1 cellular context compared by ENCODE assay signal in the genomic region with DNA sequence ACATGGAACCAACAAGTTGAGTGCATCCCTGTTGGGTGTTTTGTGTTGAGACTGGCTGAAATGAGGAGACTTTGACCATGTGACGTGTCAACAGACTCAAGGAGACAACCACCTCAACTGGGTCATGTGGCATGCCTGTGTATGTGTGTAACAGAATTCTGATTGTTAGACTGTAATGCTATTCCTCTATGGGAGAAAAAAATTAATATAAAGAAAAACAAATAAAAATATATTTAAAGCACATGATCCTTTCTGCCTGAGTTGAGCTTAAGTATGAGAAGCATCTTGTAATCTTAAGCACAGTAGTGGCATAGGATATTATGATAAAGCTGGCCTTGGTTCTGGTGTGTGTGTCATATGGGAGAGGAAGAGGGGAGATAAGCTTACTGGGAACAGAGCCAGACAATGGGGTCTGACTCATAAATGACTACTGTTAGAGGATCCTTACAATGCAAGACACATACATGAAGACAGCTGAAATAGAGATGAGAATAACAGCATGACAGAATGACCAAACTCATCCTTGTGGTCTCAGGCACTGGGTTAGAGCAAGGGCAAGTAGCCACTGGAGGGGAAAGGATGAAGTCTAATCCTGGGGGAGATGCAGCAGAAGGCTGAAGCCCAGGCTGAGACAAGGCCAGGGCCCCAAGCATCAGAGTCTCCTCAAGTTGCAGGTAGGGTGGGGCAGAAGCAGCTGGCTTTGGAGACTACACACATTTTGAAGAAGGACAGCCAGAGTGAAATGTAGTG.
TF ChIP-seq lines count a peak whose summit lies in the region.

No MANE protein-coding gene starts in this region.

TF ChIP-seq in HEK293, 187 proteins besides CTCF, POLR2A, EP300 and RAD21 (continued from another document):
- TF ChIP-seq ZNF148 (tag by site-specific recombination; IDR thresholded peaks at IDR 0.05; ENCODE audit: borderline replicate concordance) (no peak), ZNF510 (tag by site-specific recombination; IDR thresholded peaks at IDR 0.05; ENCODE audit: insufficient replicate concordance) (no peak), ZNF112 (tag by site-specific recombination; IDR thresholded peaks at IDR 0.05) (no peak), ZNF692 (tag by site-specific recombination; IDR thresholded peaks at IDR 0.05) (peak; percentile 51; the same call in 1 of the 2 replicates), ZNF785 (tag by site-specific recombination; IDR thresholded peaks at IDR 0.05) (no peak), ZNF558 (tag by site-specific recombination; IDR thresholded peaks at IDR 0.05) (0 out of 2 replicates have a peak, but pooled peaks have one; percentile 47), ZNF155 (tag by site-specific recombination; IDR thresholded peaks at IDR 0.05) (no peak), ZNF768 (tag by site-specific recombination; IDR thresholded peaks at IDR 0.05) (no peak), ZSCAN23 (tag by site-specific recombination; IDR thresholded peaks at IDR 0.05) (no peak), KLF8 (tag by site-specific recombination; IDR thresholded peaks at IDR 0.05) (0 out of 2 replicates have a peak, but pooled peaks have one; percentile 59), ZNF488 (tag by site-specific recombination; IDR thresholded peaks at IDR 0.05) (no peak), ZBTB7A (tag by site-specific recombination; IDR thresholded peaks at IDR 0.05; ENCODE audit: low read depth) (no peak), ZNF121 (tag by site-specific recombination; IDR thresholded peaks at IDR 0.05) (no peak), ZSCAN4 (tag by site-specific recombination; IDR thresholded peaks at IDR 0.05) (no peak), ZNF670 (tag by site-specific recombination; IDR thresholded peaks at IDR 0.05; ENCODE audit: low read depth) (no peak), ZNF600 (tag by site-specific recombination; IDR thresholded peaks at IDR 0.05) (peak; percentile 94)
- TF ChIP-seq, protein P1, sequence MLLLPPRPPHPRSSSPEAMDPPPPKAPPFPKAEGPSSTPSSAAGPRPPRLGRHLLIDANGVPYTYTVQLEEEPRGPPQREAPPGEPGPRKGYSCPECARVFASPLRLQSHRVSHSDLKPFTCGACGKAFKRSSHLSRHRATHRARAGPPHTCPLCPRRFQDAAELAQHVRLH (tag by site-specific recombination; IDR thresholded peaks at IDR 0.05): no peak
- TF ChIP-seq, protein P2, sequence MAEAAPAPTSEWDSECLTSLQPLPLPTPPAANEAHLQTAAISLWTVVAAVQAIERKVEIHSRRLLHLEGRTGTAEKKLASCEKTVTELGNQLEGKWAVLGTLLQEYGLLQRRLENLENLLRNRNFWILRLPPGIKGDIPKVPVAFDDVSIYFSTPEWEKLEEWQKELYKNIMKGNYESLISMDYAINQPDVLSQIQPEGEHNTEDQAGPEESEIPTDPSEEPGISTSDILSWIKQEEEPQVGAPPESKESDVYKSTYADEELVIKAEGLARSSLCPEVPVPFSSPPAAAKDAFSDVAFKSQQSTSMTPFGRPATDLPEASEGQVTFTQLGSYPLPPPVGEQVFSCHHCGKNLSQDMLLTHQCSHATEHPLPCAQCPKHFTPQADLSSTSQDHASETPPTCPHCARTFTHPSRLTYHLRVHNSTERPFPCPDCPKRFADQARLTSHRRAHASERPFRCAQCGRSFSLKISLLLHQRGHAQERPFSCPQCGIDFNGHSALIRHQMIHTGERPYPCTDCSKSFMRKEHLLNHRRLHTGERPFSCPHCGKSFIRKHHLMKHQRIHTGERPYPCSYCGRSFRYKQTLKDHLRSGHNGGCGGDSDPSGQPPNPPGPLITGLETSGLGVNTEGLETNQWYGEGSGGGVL (tag by site-specific recombination; IDR thresholded peaks at IDR 0.05): peak; percentile 46; the same call in 1 of the 2 replicates
- TF ChIP-seq, protein P3, sequence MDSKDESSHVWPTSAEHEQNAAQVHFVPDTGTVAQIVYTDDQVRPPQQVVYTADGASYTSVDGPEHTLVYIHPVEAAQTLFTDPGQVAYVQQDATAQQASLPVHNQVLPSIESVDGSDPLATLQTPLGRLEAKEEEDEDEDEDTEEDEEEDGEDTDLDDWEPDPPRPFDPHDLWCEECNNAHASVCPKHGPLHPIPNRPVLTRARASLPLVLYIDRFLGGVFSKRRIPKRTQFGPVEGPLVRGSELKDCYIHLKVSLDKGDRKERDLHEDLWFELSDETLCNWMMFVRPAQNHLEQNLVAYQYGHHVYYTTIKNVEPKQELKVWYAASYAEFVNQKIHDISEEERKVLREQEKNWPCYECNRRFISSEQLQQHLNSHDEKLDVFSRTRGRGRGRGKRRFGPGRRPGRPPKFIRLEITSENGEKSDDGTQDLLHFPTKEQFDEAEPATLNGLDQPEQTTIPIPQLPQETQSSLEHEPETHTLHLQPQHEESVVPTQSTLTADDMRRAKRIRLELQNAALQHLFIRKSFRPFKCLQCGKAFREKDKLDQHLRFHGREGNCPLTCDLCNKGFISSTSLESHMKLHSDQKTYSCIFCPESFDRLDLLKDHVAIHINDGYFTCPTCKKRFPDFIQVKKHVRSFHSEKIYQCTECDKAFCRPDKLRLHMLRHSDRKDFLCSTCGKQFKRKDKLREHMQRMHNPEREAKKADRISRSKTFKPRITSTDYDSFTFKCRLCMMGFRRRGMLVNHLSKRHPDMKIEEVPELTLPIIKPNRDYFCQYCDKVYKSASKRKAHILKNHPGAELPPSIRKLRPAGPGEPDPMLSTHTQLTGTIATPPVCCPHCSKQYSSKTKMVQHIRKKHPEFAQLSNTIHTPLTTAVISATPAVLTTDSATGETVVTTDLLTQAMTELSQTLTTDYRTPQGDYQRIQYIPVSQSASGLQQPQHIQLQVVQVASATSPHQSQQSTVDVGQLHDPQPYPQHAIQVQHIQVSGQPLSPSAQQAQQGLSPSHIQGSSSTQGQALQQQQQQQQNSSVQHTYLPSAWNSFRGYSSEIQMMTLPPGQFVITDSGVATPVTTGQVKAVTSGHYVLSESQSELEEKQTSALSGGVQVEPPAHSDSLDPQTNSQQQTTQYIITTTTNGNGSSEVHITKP (tag by site-specific recombination; IDR thresholded peaks at IDR 0.05): peak; percentile 40; the same call in 1 of the 2 replicates
